Comparison of ENCODE assay signal across 1 cellular context in the genomic region with DNA sequence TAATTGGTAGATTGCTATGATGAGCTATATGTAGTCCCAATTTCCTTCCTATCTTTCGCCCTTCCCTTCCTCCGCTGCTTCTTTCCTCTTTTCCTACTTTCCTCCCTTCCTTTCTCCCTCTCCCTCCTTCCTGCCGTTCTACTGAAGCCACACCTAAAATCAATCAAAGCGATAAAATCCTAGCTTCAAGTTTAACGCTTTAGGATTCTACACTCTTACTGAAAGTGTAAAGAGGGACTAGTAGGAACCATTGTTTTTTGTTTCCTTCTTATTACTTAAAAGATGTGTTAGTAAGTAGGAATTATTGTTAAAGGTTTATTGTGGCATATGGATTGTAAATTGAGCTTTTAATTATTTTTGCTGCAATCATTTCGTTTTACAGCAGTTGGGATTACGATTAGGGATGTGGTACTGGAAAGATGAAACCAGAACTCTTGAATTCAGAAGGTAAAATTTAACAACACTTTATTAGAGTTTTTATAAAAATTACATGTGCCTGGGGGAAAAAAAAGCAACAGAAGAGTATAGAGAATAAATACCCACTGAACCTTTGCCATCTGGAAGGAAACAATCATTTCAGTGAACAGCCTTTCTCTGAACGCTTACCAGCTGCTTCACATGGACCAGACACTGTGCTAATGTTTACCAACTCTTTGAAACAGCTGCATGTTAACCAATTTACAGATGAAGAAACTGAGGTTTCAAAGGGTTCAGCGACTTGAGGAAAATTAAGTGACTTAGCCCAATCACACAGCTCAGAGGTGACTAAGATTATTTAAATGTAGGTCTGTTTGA.
TF ChIP-seq lines count a peak whose summit lies in the region.

No MANE protein-coding gene starts in this region.

TF ChIP-seq in HepG2, 621 proteins besides CTCF, POLR2A, EP300 and RAD21:
- TF ChIP-seq, protein P1, sequence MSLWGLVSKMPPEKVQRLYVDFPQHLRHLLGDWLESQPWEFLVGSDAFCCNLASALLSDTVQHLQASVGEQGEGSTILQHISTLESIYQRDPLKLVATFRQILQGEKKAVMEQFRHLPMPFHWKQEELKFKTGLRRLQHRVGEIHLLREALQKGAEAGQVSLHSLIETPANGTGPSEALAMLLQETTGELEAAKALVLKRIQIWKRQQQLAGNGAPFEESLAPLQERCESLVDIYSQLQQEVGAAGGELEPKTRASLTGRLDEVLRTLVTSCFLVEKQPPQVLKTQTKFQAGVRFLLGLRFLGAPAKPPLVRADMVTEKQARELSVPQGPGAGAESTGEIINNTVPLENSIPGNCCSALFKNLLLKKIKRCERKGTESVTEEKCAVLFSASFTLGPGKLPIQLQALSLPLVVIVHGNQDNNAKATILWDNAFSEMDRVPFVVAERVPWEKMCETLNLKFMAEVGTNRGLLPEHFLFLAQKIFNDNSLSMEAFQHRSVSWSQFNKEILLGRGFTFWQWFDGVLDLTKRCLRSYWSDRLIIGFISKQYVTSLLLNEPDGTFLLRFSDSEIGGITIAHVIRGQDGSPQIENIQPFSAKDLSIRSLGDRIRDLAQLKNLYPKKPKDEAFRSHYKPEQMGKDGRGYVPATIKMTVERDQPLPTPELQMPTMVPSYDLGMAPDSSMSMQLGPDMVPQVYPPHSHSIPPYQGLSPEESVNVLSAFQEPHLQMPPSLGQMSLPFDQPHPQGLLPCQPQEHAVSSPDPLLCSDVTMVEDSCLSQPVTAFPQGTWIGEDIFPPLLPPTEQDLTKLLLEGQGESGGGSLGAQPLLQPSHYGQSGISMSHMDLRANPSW (CRISPR knock-in tag; IDR thresholded peaks at IDR 0.05; ENCODE audit: borderline replicate concordance) = no peak
- TF ChIP-seq ZNF652 (CRISPR knock-in tag; IDR thresholded peaks at IDR 0.05; ENCODE audit: borderline replicate concordance, low read depth) = no peak
- no peak for TF ChIP-seq ZNF24 (IDR thresholded peaks at IDR 0.05)
- TF ChIP-seq, protein P2, sequence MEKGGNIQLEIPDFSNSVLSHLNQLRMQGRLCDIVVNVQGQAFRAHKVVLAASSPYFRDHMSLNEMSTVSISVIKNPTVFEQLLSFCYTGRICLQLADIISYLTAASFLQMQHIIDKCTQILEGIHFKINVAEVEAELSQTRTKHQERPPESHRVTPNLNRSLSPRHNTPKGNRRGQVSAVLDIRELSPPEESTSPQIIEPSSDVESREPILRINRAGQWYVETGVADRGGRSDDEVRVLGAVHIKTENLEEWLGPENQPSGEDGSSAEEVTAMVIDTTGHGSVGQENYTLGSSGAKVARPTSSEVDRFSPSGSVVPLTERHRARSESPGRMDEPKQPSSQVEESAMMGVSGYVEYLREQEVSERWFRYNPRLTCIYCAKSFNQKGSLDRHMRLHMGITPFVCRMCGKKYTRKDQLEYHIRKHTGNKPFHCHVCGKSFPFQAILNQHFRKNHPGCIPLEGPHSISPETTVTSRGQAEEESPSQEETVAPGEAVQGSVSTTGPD (CRISPR knock-in tag; IDR thresholded peaks at IDR 0.05) = no peak
- TF ChIP-seq, protein P3, sequence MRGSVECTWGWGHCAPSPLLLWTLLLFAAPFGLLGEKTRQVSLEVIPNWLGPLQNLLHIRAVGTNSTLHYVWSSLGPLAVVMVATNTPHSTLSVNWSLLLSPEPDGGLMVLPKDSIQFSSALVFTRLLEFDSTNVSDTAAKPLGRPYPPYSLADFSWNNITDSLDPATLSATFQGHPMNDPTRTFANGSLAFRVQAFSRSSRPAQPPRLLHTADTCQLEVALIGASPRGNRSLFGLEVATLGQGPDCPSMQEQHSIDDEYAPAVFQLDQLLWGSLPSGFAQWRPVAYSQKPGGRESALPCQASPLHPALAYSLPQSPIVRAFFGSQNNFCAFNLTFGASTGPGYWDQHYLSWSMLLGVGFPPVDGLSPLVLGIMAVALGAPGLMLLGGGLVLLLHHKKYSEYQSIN (CRISPR knock-in tag; IDR thresholded peaks at IDR 0.05; ENCODE audit: borderline replicate concordance) = no peak
- TF ChIP-seq ZNF776 (CRISPR knock-in tag; IDR thresholded peaks at IDR 0.05) = no peak
- TF ChIP-seq, protein P4, sequence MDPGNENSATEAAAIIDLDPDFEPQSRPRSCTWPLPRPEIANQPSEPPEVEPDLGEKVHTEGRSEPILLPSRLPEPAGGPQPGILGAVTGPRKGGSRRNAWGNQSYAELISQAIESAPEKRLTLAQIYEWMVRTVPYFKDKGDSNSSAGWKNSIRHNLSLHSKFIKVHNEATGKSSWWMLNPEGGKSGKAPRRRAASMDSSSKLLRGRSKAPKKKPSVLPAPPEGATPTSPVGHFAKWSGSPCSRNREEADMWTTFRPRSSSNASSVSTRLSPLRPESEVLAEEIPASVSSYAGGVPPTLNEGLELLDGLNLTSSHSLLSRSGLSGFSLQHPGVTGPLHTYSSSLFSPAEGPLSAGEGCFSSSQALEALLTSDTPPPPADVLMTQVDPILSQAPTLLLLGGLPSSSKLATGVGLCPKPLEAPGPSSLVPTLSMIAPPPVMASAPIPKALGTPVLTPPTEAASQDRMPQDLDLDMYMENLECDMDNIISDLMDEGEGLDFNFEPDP (CRISPR knock-in tag; conservative IDR thresholded peaks at IDR 0.05) = no peak
